2 cellular contexts compared by ENCODE assay signal in genomic region chr12:12900786-12901157, GRCh38.
TF ChIP-seq lines count a peak whose summit lies in the region.

No MANE protein-coding gene starts in this region.

TF ChIP-seq in HepG2, 621 proteins besides CTCF, POLR2A, EP300 and RAD21:
- no peak for TF ChIP-seq ZNF782 (CRISPR knock-in tag; IDR thresholded peaks at IDR 0.05; ENCODE audit: borderline replicate concordance)
- TF ChIP-seq HNRNPLL (IDR thresholded peaks at IDR 0.05; ENCODE audit: low read depth, low read length, poor library complexity, severe bottlenecking): no peak
- TF ChIP-seq GRHL1 (CRISPR knock-in tag; conservative IDR thresholded peaks at IDR 0.05): no peak
- TF ChIP-seq, protein P1, sequence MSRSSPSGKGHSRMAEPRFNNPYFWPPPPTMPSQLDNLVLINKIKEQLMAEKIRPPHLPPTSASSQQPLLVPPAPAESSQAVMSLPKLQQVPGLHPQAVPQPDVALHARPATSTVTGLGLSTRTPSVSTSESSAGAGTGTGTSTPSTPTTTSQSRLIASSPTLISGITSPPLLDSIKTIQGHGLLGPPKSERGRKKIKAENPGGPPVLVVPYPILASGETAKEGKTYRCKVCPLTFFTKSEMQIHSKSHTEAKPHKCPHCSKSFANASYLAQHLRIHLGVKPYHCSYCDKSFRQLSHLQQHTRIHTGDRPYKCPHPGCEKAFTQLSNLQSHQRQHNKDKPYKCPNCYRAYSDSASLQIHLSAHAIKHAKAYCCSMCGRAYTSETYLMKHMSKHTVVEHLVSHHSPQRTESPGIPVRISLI (CRISPR knock-in tag; IDR thresholded peaks at IDR 0.05; ENCODE audit: borderline replicate concordance): no peak
- TF ChIP-seq, protein P2, sequence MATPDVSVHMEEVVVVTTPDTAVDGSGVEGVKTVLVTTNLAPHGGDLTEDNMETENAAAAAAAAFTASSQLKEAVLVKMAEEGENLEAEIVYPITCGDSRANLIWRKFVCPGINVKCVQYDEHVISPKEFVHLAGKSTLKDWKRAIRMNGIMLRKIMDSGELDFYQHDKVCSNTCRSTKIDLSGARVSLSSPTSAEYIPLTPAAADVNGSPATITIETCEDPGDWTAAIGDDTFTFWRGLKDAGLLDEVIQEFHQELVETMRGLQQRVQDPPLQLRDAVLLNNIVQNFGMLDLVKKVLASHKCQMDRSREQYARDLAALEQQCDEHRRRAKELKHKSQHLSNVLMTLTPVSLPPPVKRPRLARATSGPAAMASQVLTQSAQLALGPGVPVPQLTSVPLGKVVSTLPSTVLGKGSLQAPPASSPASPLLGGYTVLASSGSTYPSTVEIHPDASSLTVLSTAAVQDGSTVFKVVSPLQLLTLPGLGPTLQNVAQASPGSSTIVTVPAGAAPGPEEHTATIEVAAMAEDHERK (CRISPR knock-in tag; IDR thresholded peaks at IDR 0.05; ENCODE audit: low read depth): no peak
- TF ChIP-seq, protein P3, sequence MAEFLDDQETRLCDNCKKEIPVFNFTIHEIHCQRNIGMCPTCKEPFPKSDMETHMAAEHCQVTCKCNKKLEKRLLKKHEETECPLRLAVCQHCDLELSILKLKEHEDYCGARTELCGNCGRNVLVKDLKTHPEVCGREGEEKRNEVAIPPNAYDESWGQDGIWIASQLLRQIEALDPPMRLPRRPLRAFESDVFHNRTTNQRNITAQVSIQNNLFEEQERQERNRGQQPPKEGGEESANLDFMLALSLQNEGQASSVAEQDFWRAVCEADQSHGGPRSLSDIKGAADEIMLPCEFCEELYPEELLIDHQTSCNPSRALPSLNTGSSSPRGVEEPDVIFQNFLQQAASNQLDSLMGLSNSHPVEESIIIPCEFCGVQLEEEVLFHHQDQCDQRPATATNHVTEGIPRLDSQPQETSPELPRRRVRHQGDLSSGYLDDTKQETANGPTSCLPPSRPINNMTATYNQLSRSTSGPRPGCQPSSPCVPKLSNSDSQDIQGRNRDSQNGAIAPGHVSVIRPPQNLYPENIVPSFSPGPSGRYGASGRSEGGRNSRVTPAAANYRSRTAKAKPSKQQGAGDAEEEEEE (CRISPR knock-in tag; IDR thresholded peaks at IDR 0.05; ENCODE audit: borderline replicate concordance): no peak
- no peak for TF ChIP-seq ARID2 (CRISPR knock-in tag; IDR thresholded peaks at IDR 0.05; ENCODE audit: borderline replicate concordance)
- no peak for TF ChIP-seq SALL1 (CRISPR knock-in tag; IDR thresholded peaks at IDR 0.05)
- TF ChIP-seq RARA (CRISPR knock-in tag; IDR thresholded peaks at IDR 0.05): no peak
- no peak for TF ChIP-seq ZNF101 (CRISPR knock-in tag; IDR thresholded peaks at IDR 0.05; ENCODE audit: borderline replicate concordance, low read depth)
- TF ChIP-seq MTA3 (CRISPR knock-in tag; IDR thresholded peaks at IDR 0.05): no peak
- TF ChIP-seq, protein P4, sequence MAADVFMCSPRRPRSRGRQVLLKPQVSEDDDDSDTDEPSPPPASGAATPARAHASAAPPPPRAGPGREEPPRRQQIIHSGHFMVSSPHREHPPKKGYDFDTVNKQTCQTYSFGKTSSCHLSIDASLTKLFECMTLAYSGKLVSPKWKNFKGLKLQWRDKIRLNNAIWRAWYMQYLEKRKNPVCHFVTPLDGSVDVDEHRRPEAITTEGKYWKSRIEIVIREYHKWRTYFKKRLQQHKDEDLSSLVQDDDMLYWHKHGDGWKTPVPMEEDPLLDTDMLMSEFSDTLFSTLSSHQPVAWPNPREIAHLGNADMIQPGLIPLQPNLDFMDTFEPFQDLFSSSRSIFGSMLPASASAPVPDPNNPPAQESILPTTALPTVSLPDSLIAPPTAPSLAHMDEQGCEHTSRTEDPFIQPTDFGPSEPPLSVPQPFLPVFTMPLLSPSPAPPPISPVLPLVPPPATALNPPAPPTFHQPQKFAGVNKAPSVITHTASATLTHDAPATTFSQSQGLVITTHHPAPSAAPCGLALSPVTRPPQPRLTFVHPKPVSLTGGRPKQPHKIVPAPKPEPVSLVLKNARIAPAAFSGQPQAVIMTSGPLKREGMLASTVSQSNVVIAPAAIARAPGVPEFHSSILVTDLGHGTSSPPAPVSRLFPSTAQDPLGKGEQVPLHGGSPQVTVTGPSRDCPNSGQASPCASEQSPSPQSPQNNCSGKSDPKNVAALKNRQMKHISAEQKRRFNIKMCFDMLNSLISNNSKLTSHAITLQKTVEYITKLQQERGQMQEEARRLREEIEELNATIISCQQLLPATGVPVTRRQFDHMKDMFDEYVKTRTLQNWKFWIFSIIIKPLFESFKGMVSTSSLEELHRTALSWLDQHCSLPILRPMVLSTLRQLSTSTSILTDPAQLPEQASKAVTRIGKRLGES (CRISPR knock-in tag; IDR thresholded peaks at IDR 0.05; ENCODE audit: borderline replicate concordance): no peak
- no peak for TF ChIP-seq ELF4 (CRISPR knock-in tag; IDR thresholded peaks at IDR 0.05; ENCODE audit: borderline replicate concordance)
- no peak for TF ChIP-seq PPARG (CRISPR knock-in tag; conservative IDR thresholded peaks at IDR 0.05)
- no peak for TF ChIP-seq ZNF83 (CRISPR knock-in tag; IDR thresholded peaks at IDR 0.05; ENCODE audit: borderline replicate concordance)
- TF ChIP-seq FOSL2 (CRISPR knock-in tag; IDR thresholded peaks at IDR 0.05): no peak
- no peak for TF ChIP-seq ZFYVE20 (CRISPR knock-in tag; IDR thresholded peaks at IDR 0.05; ENCODE audit: borderline replicate concordance, low read depth)

TF ChIP-seq in H1, 55 proteins besides CTCF, POLR2A, EP300 and RAD21:
- no peak for TF ChIP-seq POLR2AphosphoS5 (IDR thresholded peaks at IDR 0.05; ENCODE audit: low read depth, low read length)
- no peak for TF ChIP-seq JUN (IDR thresholded peaks at IDR 0.05; ENCODE audit: low read depth, low read length)
- TF ChIP-seq ZNF274 (IDR thresholded peaks at IDR 0.05; ENCODE audit: borderline replicate concordance, extremely low read depth, low read length): no peak
- no peak for TF ChIP-seq SUZ12 (IDR thresholded peaks at IDR 0.05; ENCODE audit: low read length)
- no peak for TF ChIP-seq JUND (IDR thresholded peaks at IDR 0.05; ENCODE audit: low read length)
- TF ChIP-seq KDM1A (IDR thresholded peaks at IDR 0.05; ENCODE audit: borderline replicate concordance, low read length): no peak
- no peak for TF ChIP-seq NANOG (IDR thresholded peaks at IDR 0.05; ENCODE audit: insufficient read depth, low read depth, low read length, poor library complexity, severe bottlenecking)
- no peak for TF ChIP-seq YY1 (IDR thresholded peaks at IDR 0.05; ENCODE audit: low read depth, low read length)
- TF ChIP-seq CBX8 (IDR thresholded peaks at IDR 0.05; ENCODE audit: borderline replicate concordance, low read depth, low read length): no peak
- TF ChIP-seq CHD1 (IDR thresholded peaks at IDR 0.05; ENCODE audit: low read depth, low read length): no peak
- TF ChIP-seq TEAD4 (IDR thresholded peaks at IDR 0.05; ENCODE audit: low read depth, low read length): no peak
- no peak for TF ChIP-seq TAF7 (optimal IDR thresholded peaks at IDR 0.05; ENCODE audit: borderline replicate concordance, low read depth, low read length)
- no peak for TF ChIP-seq EZH2 (IDR thresholded peaks at IDR 0.05; ENCODE audit: low read depth, low read length, severe bottlenecking)
- no peak for TF ChIP-seq GTF2F1 (IDR thresholded peaks at IDR 0.05; ENCODE audit: borderline replicate concordance, low read depth, low read length)
- no peak for TF ChIP-seq ASH2L (IDR thresholded peaks at IDR 0.05; ENCODE audit: low read length)
- TF ChIP-seq, protein P5, sequence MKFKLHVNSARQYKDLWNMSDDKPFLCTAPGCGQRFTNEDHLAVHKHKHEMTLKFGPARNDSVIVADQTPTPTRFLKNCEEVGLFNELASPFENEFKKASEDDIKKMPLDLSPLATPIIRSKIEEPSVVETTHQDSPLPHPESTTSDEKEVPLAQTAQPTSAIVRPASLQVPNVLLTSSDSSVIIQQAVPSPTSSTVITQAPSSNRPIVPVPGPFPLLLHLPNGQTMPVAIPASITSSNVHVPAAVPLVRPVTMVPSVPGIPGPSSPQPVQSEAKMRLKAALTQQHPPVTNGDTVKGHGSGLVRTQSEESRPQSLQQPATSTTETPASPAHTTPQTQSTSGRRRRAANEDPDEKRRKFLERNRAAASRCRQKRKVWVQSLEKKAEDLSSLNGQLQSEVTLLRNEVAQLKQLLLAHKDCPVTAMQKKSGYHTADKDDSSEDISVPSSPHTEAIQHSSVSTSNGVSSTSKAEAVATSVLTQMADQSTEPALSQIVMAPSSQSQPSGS (IDR thresholded peaks at IDR 0.05; ENCODE audit: low read length): no peak
- TF ChIP-seq SP2 (IDR thresholded peaks at IDR 0.05; ENCODE audit: low read length): no peak
